Comparison of ENCODE assay signal across 6 cellular contexts in the genomic region with DNA sequence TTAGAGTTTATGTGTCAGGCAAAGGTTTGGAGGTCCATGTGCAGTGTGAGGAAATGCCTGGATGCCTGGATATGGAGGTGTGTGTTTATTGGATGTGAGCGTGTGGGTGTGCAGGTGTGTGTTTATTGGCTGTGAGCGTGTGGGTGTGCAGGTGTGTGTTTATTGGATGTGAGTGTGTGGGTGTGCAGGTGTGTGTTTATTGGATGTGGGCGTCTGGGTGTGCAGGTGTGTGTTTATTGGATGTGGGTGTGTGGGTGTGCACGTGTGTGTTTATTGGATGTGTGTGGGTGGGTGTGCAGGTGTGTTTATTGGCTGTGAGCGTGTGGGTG.
A peak's percentile ranks its signal among the peaks of the same experiment; 100 is the strongest.
DNase-seq lines count a peak whose midpoint lies in the region; ATAC-seq, FAIRE-seq and TF ChIP-seq lines count a peak whose summit lies in the region.
"Not testable (repeated sequence)": the region's sequence is repeated elsewhere in the genome, so short reads cannot be mapped to it uniquely, and the experiment has no call there.

No MANE protein-coding gene starts in this region.

- not testable (repeated sequence) for H3K79me1 ChIP-seq in H1 (ENCODE audit: low read depth, low read length); neuronal stem cell (ENCODE audit: low read depth, low read length)

- peak overlapping the region; percentile 51 for H4K91ac ChIP-seq in H1 (replicated peaks; ENCODE audit: insufficient read length, low read length)
- not testable (repeated sequence) for H4K91ac ChIP-seq in neuronal stem cell (ENCODE audit: low read depth, low read length, poor library complexity)

- H4K20me1 ChIP-seq in GM12878 (ENCODE audit: control insufficient read depth, insufficient read depth); H1 (replicated peaks in 1 of 2; ENCODE audit: control insufficient read depth in 1 of 2, insufficient read depth in 2 of 2, low read length in 2 of 2): not testable (repeated sequence)

- SMC1A ChIA-PET in GM12878 (lab: Charles Lee; ENCODE audit: uncharacterized antibody, unreplicated experiment): not testable (repeated sequence)

- TF ChIP-seq CTCF in HEK293 (tag by site-specific recombination; IDR thresholded peaks at IDR 0.05); GM12878 (IDR thresholded peaks at IDR 0.05 in 2 of 3, conservative IDR thresholded peaks at IDR 0.05 in 1 of 3; ENCODE audit: control insufficient read depth in 2 of 3, extremely low read depth in 1 of 3, insufficient read depth in 1 of 3, low read depth in 3 of 3, low read length in 3 of 3); H1 (IDR thresholded peaks at IDR 0.05; ENCODE audit: control extremely low read depth in 1 of 3, insufficient read depth in 1 of 3, low read depth in 1 of 3, low read length in 3 of 3): not testable (repeated sequence)

- H2BK15ac ChIP-seq in H1 (ENCODE audit: low read length); neuronal stem cell (ENCODE audit: low read length): not testable (repeated sequence)

- peak; percentile 35 for FAIRE-seq in GM12878 (lab: Jason Lieb, UNC)
- not testable (repeated sequence) for FAIRE-seq in H1 (lab: Jason Lieb, UNC)
- FAIRE-seq in urothelium cell line (lab: Jason Lieb, UNC): peak; percentile 100

- not testable (repeated sequence) for TF ChIP-seq RAD21 in GM12878 (IDR thresholded peaks at IDR 0.05; ENCODE audit: insufficient read depth, low read depth, low read length); H1 (IDR thresholded peaks at IDR 0.05 in 1 of 2, conservative IDR thresholded peaks at IDR 0.05 in 1 of 2; ENCODE audit: low read depth in 2 of 2, low read length in 2 of 2)

- H3K9me3 ChIP-seq in HEK293 (ENCODE audit: control insufficient read depth, insufficient read depth, low read depth, low read length); GM12878 (replicated peaks; ENCODE audit: control insufficient read depth, insufficient read depth, low read length); H1 (ENCODE audit: insufficient read depth in 2 of 2, low read depth in 1 of 2, low read length in 1 of 2); neuronal stem cell (replicated peaks in 1 of 2; ENCODE audit: control insufficient read depth in 2 of 2, insufficient read depth in 1 of 2, low read depth in 1 of 2, low read length in 2 of 2): not testable (repeated sequence)

- not testable (repeated sequence) for TF ChIP-seq POLR2A in GM12878 (IDR thresholded peaks at IDR 0.05; ENCODE audit: low read depth, low read length); H1 (IDR thresholded peaks at IDR 0.05; ENCODE audit: control extremely low read depth in 1 of 2, low read depth in 2 of 2, low read length in 2 of 2)

- ATAC-seq in GM12878: not testable (repeated sequence)

- POLR2A ChIA-PET in HEK293 (lab: Yijun Ruan, JAX); GM12878 (lab: Charles Lee); H1 (lab: Charles Lee; ENCODE audit: partially characterized antibody): not testable (repeated sequence)

- CTCF ChIA-PET in HEK293 (lab: Yijun Ruan, JAX); GM12878 (lab: Yijun Ruan, JAX); H1 (lab: Charles Lee; ENCODE audit: partially characterized antibody): not testable (repeated sequence)

- H2BK120ac ChIP-seq in H1 (replicated peaks; ENCODE audit: low read depth, low read length); neuronal stem cell (ENCODE audit: low read depth, low read length): not testable (repeated sequence)

- in situ Hi-C loops in GM12878 (cut with MboI): not testable (repeated sequence)

- H3K4me2 ChIP-seq in GM12878 (ENCODE audit: control insufficient read depth, insufficient read depth); H1 (ENCODE audit: insufficient read depth in 1 of 2, low read depth in 2 of 2, low read length in 2 of 2); neuronal stem cell (ENCODE audit: insufficient read depth, low read length, poor library complexity, severe bottlenecking): not testable (repeated sequence)

- not testable (repeated sequence) for H2AFZ ChIP-seq in GM12878 (ENCODE audit: control insufficient read depth, low read depth, low read length); H1 (ENCODE audit: low read length); neuronal stem cell (ENCODE audit: low read length)

- not testable (repeated sequence) for H3K36me3 ChIP-seq in HEK293 (ENCODE audit: control insufficient read depth in 2 of 2, insufficient read depth in 1 of 2, low read length in 2 of 2); GM12878 (ENCODE audit: control insufficient read depth in 2 of 2, insufficient read depth in 2 of 2, low read length in 1 of 2); H1 (ENCODE audit: control insufficient read depth in 2 of 4, insufficient read depth in 4 of 4, low read length in 3 of 4); neuronal stem cell (replicated peaks in 1 of 2; ENCODE audit: control insufficient read depth in 2 of 2, insufficient read depth in 2 of 2, low read length in 2 of 2)

- RAD21 ChIA-PET in GM12878 (lab: Charles Lee; ENCODE audit: unreplicated experiment): not testable (repeated sequence)

- 0 out of 2 replicates have a peak overlapping the region, but pooled peaks have one; percentile 28 for H2AK5ac ChIP-seq in H1 (ENCODE audit: low read depth, low read length)
- not testable (repeated sequence) for H2AK5ac ChIP-seq in neuronal stem cell (ENCODE audit: low read depth, low read length)

- H3K14ac ChIP-seq in H1 (ENCODE audit: insufficient read length); neuronal stem cell (ENCODE audit: low read length): not testable (repeated sequence)

- TF ChIP-seq EP300 in GM12878 (IDR thresholded peaks at IDR 0.05; ENCODE audit: borderline replicate concordance in 1 of 2, control insufficient read depth in 1 of 2, low read depth in 2 of 2, low read length in 2 of 2); H1 (IDR thresholded peaks at IDR 0.05; ENCODE audit: borderline replicate concordance in 1 of 2, low read depth in 2 of 2, low read length in 2 of 2): not testable (repeated sequence)

- DNase-seq in GM12878 (ENCODE audit: low read depth, low spot score); H1 (ENCODE audit: low read depth in 1 of 2, low spot score in 2 of 2); neuronal stem cell (ENCODE audit: low spot score); urothelium cell line (ENCODE audit: low spot score): not testable (repeated sequence)
- peak in 2 of 61 donors; percentile 24 to 32 for DNase-seq in caudate nucleus (lab: John Stamatoyannopoulos, UW)

- H3K23ac ChIP-seq in H1 (ENCODE audit: insufficient read length); neuronal stem cell (ENCODE audit: low read depth, low read length, poor library complexity): not testable (repeated sequence)

- H3K56ac ChIP-seq in H1 (replicated peaks; ENCODE audit: insufficient read length, low read depth, low read length): not testable (repeated sequence)

- H3K9ac ChIP-seq in GM12878 (ENCODE audit: control insufficient read depth, insufficient read depth, low read length); H1 (replicated peaks in 1 of 4; ENCODE audit: extremely low read depth in 1 of 4, low read depth in 3 of 4, low read length in 3 of 4); neuronal stem cell (ENCODE audit: low read depth, low read length, poor library complexity): not testable (repeated sequence)

- not testable (repeated sequence) for H3K18ac ChIP-seq in H1 (ENCODE audit: extremely low read depth, low read length)
- peak overlapping the region; percentile 2 for H3K18ac ChIP-seq in neuronal stem cell (ENCODE audit: low read length)

- 50% methylated on average over 5 of the region's 5 CpGs for WGBS in GM12878 (ENCODE audit: insufficient coverage, insufficient replicate concordance, low lambda C conversion rate, missing lambda C conversion rate)
- 73% methylated on average over 5 of the region's 5 CpGs; no CpG with 5 or more reads in 1 of the 2 experiments for WGBS in H1 (ENCODE audit: extremely low coverage in 1 of 2, insufficient coverage in 1 of 2, insufficient read length in 1 of 2, insufficient replicate concordance in 2 of 2, low coverage in 1 of 2, low lambda C conversion rate in 2 of 2, missing lambda C conversion rate in 1 of 2), 2 experiments
- no CpG with 5 or more reads among the region's 5 CpGs for WGBS in neuronal stem cell (ENCODE audit: extremely low coverage in 2 of 2, insufficient read length in 2 of 2, insufficient replicate concordance in 1 of 2), 2 donors

- H4K8ac ChIP-seq in H1 (ENCODE audit: extremely low read depth, insufficient read depth, low read length); neuronal stem cell (ENCODE audit: low read depth, low read length): not testable (repeated sequence)

- H3K4me3 ChIP-seq in HEK293 (ENCODE audit: low read depth, low read length); GM12878; H1 (ENCODE audit: extremely low read depth in 1 of 4, insufficient read depth in 2 of 4, low read depth in 3 of 4, low read length in 4 of 4); neuronal stem cell (ENCODE audit: low read length in 2 of 2): not testable (repeated sequence)

- H4K5ac ChIP-seq in H1 (ENCODE audit: insufficient read length, low read depth, low read length): not testable (repeated sequence)

- not testable (repeated sequence) for H3K79me2 ChIP-seq in GM12878 (ENCODE audit: control insufficient read depth, insufficient read depth, low read length); H1 (ENCODE audit: control insufficient read depth in 1 of 2, insufficient read depth in 2 of 2, low read length in 2 of 2)

- not testable (repeated sequence) for H2BK20ac ChIP-seq in H1 (ENCODE audit: low read length)

- not testable (repeated sequence) for H3K27ac ChIP-seq in HEK293 (ENCODE audit: extremely low read depth, low read depth, low read length); GM12878 (ENCODE audit: control insufficient read depth, insufficient read depth); H1 (ENCODE audit: low read depth, low read length); neuronal stem cell (replicated peaks; ENCODE audit: low read length)
- H3K27ac ChIP-seq in caudate nucleus (ENCODE audit: low read depth, low read length): peak overlapping the region; percentile 2

- not testable (repeated sequence) for H3K27me3 ChIP-seq in GM12878 (replicated peaks in 1 of 2; ENCODE audit: control insufficient read depth in 2 of 2, insufficient read depth in 2 of 2, low read length in 1 of 2); H1 (replicated peaks in 1 of 4; ENCODE audit: control insufficient read depth in 3 of 4, extremely low read depth in 1 of 4, insufficient read depth in 3 of 4, low read length in 3 of 4)
- peaks cover 0 to 31% (median 0%) of the 10 kb centered on the region in 3 experiments for H3K27me3 ChIP-seq in neuronal stem cell (ENCODE audit: control insufficient read depth in 3 of 3, insufficient read depth in 3 of 3, low read depth in 1 of 3, low read length in 3 of 3)

- not testable (repeated sequence) for H3K4ac ChIP-seq in H1 (replicated peaks; ENCODE audit: insufficient read length, low read depth, low read length); neuronal stem cell (ENCODE audit: low read length)

- intact Hi-C loops in GM12878 (cut with micrococcal nuclease; ENCODE audit: unreplicated experiment): not testable (repeated sequence)

- H2BK5ac ChIP-seq in H1 (ENCODE audit: low read depth, low read length); neuronal stem cell (ENCODE audit: low read length): not testable (repeated sequence)

- H2BK12ac ChIP-seq in H1 (ENCODE audit: low read depth, low read length): peak overlapping the region; percentile 7; the same call in 1 of the 2 replicates
- H2BK12ac ChIP-seq in neuronal stem cell (ENCODE audit: low read length): not testable (repeated sequence)

- H3K4me1 ChIP-seq in HEK293 (ENCODE audit: control insufficient read depth, insufficient read depth, low read length); GM12878 (ENCODE audit: control insufficient read depth, insufficient read depth, low read length); H1 (replicated peaks in 1 of 4; ENCODE audit: control insufficient read depth in 3 of 4, insufficient read depth in 4 of 4, low read length in 3 of 4); neuronal stem cell (ENCODE audit: control insufficient read depth in 2 of 2, insufficient read depth in 1 of 2, low read depth in 1 of 2, low read length in 2 of 2): not testable (repeated sequence)

- H3K23me2 ChIP-seq in H1 (ENCODE audit: low read depth, low read length): not testable (repeated sequence)

- not testable (repeated sequence) for BruUV-seq in GM12878 (replicated peaks; lab: Mats Ljungman, UMichigan)
